ENCODE assay signal across 8 cellular contexts in genomic region chr11:116984589-116984988, GRCh38.
A peak's percentile ranks its signal among the peaks of the same experiment; 100 is the strongest.
DNase-seq lines count a peak whose midpoint lies in the region; ATAC-seq and TF ChIP-seq lines count a peak whose summit lies in the region.

No MANE protein-coding gene starts in this region.

- H3K4me3 Mint-ChIP-seq in stimulated activated effector memory CD8-positive, alpha-beta T cell treated with anti-CD3 and anti-CD28 coated beads, Interleukin-12 subunit alpha, Interleukin-12 subunit beta, amount 100 ng/mL, for 72 hours, result no peak overlapping the region
- H3K4me3 Mint-ChIP-seq in activated CD4-positive, alpha-beta T cell treated with anti-CD3 and anti-CD28 coated beads for 36 hours, result no peak overlapping the region

- H3K4me1 Mint-ChIP-seq in stimulated activated effector memory CD8-positive, alpha-beta T cell treated with anti-CD3 and anti-CD28 coated beads, Interleukin-12 subunit alpha, Interleukin-12 subunit beta, amount 100 ng/mL, for 72 hours, result peaks cover 82% of the 10 kb centered on the region
- peaks cover 76% of the 10 kb centered on the region for H3K4me1 Mint-ChIP-seq in activated CD4-positive, alpha-beta T cell treated with anti-CD3 and anti-CD28 coated beads for 36 hours

- no peak for TF ChIP-seq POLR2A in HCT116 (IDR thresholded peaks at IDR 0.05; ENCODE audit: borderline replicate concordance, extremely low read depth, insufficient read depth, insufficient read length)

- H3K4me3 ChIP-seq in HCT116 (replicated peaks in 1 of 2; ENCODE audit: low read depth in 1 of 2, low read length in 2 of 2) (no peak overlapping the region), SK-N-MC (peak overlapping the region; percentile 60), foreskin fibroblast (ENCODE audit: low read depth in 1 of 2, low read length in 2 of 2) (peak overlapping the region in 1 of 2 donors; percentile 14), SJCRH30 (no peak overlapping the region)

- no TSS peak for BruUV-seq in HCT116 (replicated peaks; lab: Mats Ljungman, UMichigan)

- peak overlapping the region; percentile 40 for H3K27ac Mint-ChIP-seq in stimulated activated effector memory CD8-positive, alpha-beta T cell treated with anti-CD3 and anti-CD28 coated beads, Interleukin-12 subunit alpha, Interleukin-12 subunit beta, amount 100 ng/mL, for 72 hours
- no peak overlapping the region for H3K27ac Mint-ChIP-seq in activated CD4-positive, alpha-beta T cell treated with anti-CD3 and anti-CD28 coated beads for 36 hours

- H3K4me2 ChIP-seq in HCT116 (ENCODE audit: low read length), result no peak overlapping the region

- H3K36me3 Mint-ChIP-seq in stimulated activated effector memory CD8-positive, alpha-beta T cell treated with anti-CD3 and anti-CD28 coated beads, Interleukin-12 subunit alpha, Interleukin-12 subunit beta, amount 100 ng/mL, for 72 hours, result peaks cover 6% of the 10 kb centered on the region
- peaks cover 11% of the 10 kb centered on the region for H3K36me3 Mint-ChIP-seq in activated CD4-positive, alpha-beta T cell treated with anti-CD3 and anti-CD28 coated beads for 36 hours (ENCODE audit: low read depth)

- no peaks in the 10 kb centered on the region for H3K27me3 Mint-ChIP-seq in activated CD4-positive, alpha-beta T cell treated with anti-CD3 and anti-CD28 coated beads for 36 hours

- intact Hi-C loops in HCT116 (cut with micrococcal nuclease), result no loop called here
- intact Hi-C loops in activated CD4-positive, alpha-beta T cell treated with anti-CD3 and anti-CD28 coated beads for 36 hours (cut with DNase I, micrococcal nuclease), result no loop called here

- POLR2A ChIA-PET in HCT116 (lab: Charles Lee), result interaction anchor here (0.6 to 1.2 kb wide), 2 partner anchors 10 to 70 kb away, joined by 3 to 4 read pairs; no protein-coding TSS in a partner anchor
- POLR2A ChIA-PET in activated CD4-positive, alpha-beta T cell treated with anti-CD3 and anti-CD28 coated beads for 36 hours (lab: Charles Lee), result interaction anchor here (1.6 kb wide), 1 partner anchor 40 kb away, joined by 4 read pairs; no protein-coding TSS in a partner anchor

- peaks cover 0 to 15% of the 10 kb centered on the region in 2 experiments; a peak in 2 of 4 replicates for H3K4me1 ChIP-seq in HCT116 (ENCODE audit: control insufficient read depth in 1 of 2, insufficient read depth in 2 of 2, low read length in 2 of 2)
- H3K4me1 ChIP-seq in SJCRH30, result no peaks in the 10 kb centered on the region; the same call in 1 of the 2 replicates

- H3K9me3 ChIP-seq in HCT116 (ENCODE audit: control insufficient read depth in 1 of 2, insufficient read depth in 1 of 2, low read depth in 1 of 2, low read length in 2 of 2), result no peaks in the 10 kb centered on the region
- no peaks in the 10 kb centered on the region for H3K9me3 ChIP-seq in SK-N-MC (ENCODE audit: low read depth, low read length)
- no peaks in the 10 kb centered on the region for H3K9me3 ChIP-seq in SJCRH30 (replicated peaks)

- no peak for TF ChIP-seq RAD21 in HCT116 (IDR thresholded peaks at IDR 0.05; ENCODE audit: low read depth)

- H3K9me3 Mint-ChIP-seq in stimulated activated effector memory CD8-positive, alpha-beta T cell treated with anti-CD3 and anti-CD28 coated beads, Interleukin-12 subunit alpha, Interleukin-12 subunit beta, amount 100 ng/mL, for 72 hours, result no peaks in the 10 kb centered on the region
- no peaks in the 10 kb centered on the region for H3K9me3 Mint-ChIP-seq in activated CD4-positive, alpha-beta T cell treated with anti-CD3 and anti-CD28 coated beads for 36 hours (ENCODE audit: low read depth)

- H3K9ac ChIP-seq in HCT116 (ENCODE audit: low read length) (no peak overlapping the region), SK-N-MC (ENCODE audit: insufficient read length) (peak overlapping the region; percentile 1)

- RAD21 ChIA-PET in HCT116 (lab: Charles Lee; ENCODE audit: low non-redundant PET in 1 of 2, low total read pairs in 2 of 2, uncharacterized antibody in 2 of 2, unreplicated experiment in 2 of 2), result no interaction called here

- no peak overlapping the region for H3K27ac ChIP-seq in HCT116 (ENCODE audit: low read depth, low read length)
- peak overlapping the region; percentile 90 for H3K27ac ChIP-seq in SK-N-MC
- H3K27ac ChIP-seq in SJCRH30, result no peak overlapping the region

- TF ChIP-seq CTCF in HCT116 (IDR thresholded peaks at IDR 0.05 in 2 of 3, conservative IDR thresholded peaks at IDR 0.05 in 1 of 3; ENCODE audit: borderline replicate concordance in 1 of 3, insufficient read depth in 1 of 3, low read depth in 2 of 3, low read length in 2 of 3), result no peak
- no peak for TF ChIP-seq CTCF in foreskin fibroblast (IDR thresholded peaks at IDR 0.05; ENCODE audit: low read depth, low read length)

- no peak for ATAC-seq in HCT116
- ATAC-seq in stimulated activated effector memory CD8-positive, alpha-beta T cell treated with anti-CD3 and anti-CD28 coated beads, Interleukin-12 subunit alpha, Interleukin-12 subunit beta, amount 100 ng/mL, for 72 hours, result no peak
- ATAC-seq in activated CD4-positive, alpha-beta T cell treated with anti-CD3 and anti-CD28 coated beads for 36 hours, result no peak

- H4K20me1 ChIP-seq in HCT116 (ENCODE audit: insufficient read depth), result no peaks in the 10 kb centered on the region

- H3K79me2 ChIP-seq in HCT116 (ENCODE audit: insufficient read depth, low read length), result peaks cover 31% of the 10 kb centered on the region

- CTCF ChIA-PET in HCT116 (lab: Charles Lee), result no interaction called here
- CTCF ChIA-PET in activated CD4-positive, alpha-beta T cell treated with anti-CD3 and anti-CD28 coated beads for 36 hours (lab: Charles Lee), result interaction anchor here (1.0 to 1.6 kb wide), 5 partner anchors 9 to 105 kb away, joined by 3 to 7 read pairs (median 5); no protein-coding TSS in a partner anchor

- no peak for DNase-seq in HCT116 (ENCODE audit: low read depth, low spot score)
- peak; percentile 88 for DNase-seq in SK-N-MC (ENCODE audit: low read depth, low spot score)
- peak; percentile 89 to 94 for DNase-seq in foreskin fibroblast
- no peak for DNase-seq in stimulated activated effector memory CD8-positive, alpha-beta T cell treated with anti-CD3 and anti-CD28 coated beads, Interleukin-12 subunit alpha, Interleukin-12 subunit beta, amount 100 ng/mL, for 72 hours (ENCODE audit: low spot score in 2 of 2)
- no peak for DNase-seq in activated CD4-positive, alpha-beta T cell treated with anti-CD3 and anti-CD28 coated beads for 36 hours
- DNase-seq in SJCRH30, result no peak
- DNase-seq in HPDE6-E6E7 (ENCODE audit: extremely low spot score), result no peak
- DNase-seq in stimulated activated CD4-positive, alpha-beta T cell treated with anti-CD3 and anti-CD28 coated beads, Interleukin-12 subunit alpha, Interleukin-12 subunit beta, amount 100 ng/mL, for 4 hours, result no peak

- no peak overlapping the region for H2AFZ ChIP-seq in HCT116 (ENCODE audit: low read depth, low read length, poor library complexity, severe bottlenecking)

- H3K9me2 ChIP-seq in HCT116 (ENCODE audit: insufficient read depth), result no peaks in the 10 kb centered on the region

- H3K27me3 ChIP-seq in HCT116 (ENCODE audit: insufficient read depth, low read length) (no peaks in the 10 kb centered on the region), SJCRH30 (no peaks in the 10 kb centered on the region)

- H3K36me3 ChIP-seq in HCT116 (ENCODE audit: control insufficient read depth in 1 of 2, insufficient read depth in 2 of 2, low read length in 2 of 2) (no peaks in the 10 kb centered on the region), SK-N-MC (ENCODE audit: insufficient read depth, low read length) (no peaks in the 10 kb centered on the region), SJCRH30 (no peaks in the 10 kb centered on the region)

TF ChIP-seq in HCT116, 20 proteins besides CTCF, POLR2A, EP300 and RAD21:
- TF ChIP-seq CEBPB (IDR thresholded peaks at IDR 0.05; ENCODE audit: low read depth) (peak; percentile 70), ZNF274 (IDR thresholded peaks at IDR 0.05; ENCODE audit: low read depth, low read length) (no peak)

Comparison
In these comparisons a context has a peak if more than half of its experiments do, and no peak if none do; other contexts are left out.
1. DNase-seq: peak in SK-N-MC (single experiment) and foreskin fibroblast (2 of 2); none in HCT116 (single experiment), stimulated activated effector memory CD8-positive, alpha-beta T cell treated with anti-CD3 and anti-CD28 coated beads, Interleukin-12 subunit alpha, Interleukin-12 subunit beta, amount 100 ng/mL, for 72 hours (0 of 2), activated CD4-positive, alpha-beta T cell treated with anti-CD3 and anti-CD28 coated beads for 36 hours (single experiment), SJCRH30 (0 of 2), HPDE6-E6E7 (single experiment) and stimulated activated CD4-positive, alpha-beta T cell treated with anti-CD3 and anti-CD28 coated beads, Interleukin-12 subunit alpha, Interleukin-12 subunit beta, amount 100 ng/mL, for 4 hours (single experiment).